ENCODE assay signal across 15 cellular contexts in genomic region chr13:72648513-72649065, GRCh38.
DNase-seq lines count a peak whose midpoint lies in the region; FAIRE-seq and TF ChIP-seq lines count a peak whose summit lies in the region.
"Had no signal": no experiment of that assay in that cellular context is flagged by ENCODE, and none has a peak within 500 bp of the region (broad histone marks: within the 10 kb centered on the region; RNA-seq: fewer than 3 reads in every experiment).

No MANE protein-coding gene starts in this region.

- H4K5ac ChIP-seq in H1 (ENCODE audit: insufficient read length, low read depth, low read length) = no peak overlapping the region

- no peak for TF ChIP-seq EP300 in H1 (IDR thresholded peaks at IDR 0.05; ENCODE audit: borderline replicate concordance in 1 of 2, low read depth in 2 of 2, low read length in 2 of 2)
- no peak for TF ChIP-seq EP300 in transverse colon (IDR thresholded peaks at IDR 0.05; ENCODE audit: low read depth)

- H3K36me3 Mint-ChIP-seq in MCF 10A (ENCODE audit: insufficient read depth, unreplicated experiment) = no peaks in the 10 kb centered on the region
- H3K36me3 Mint-ChIP-seq: activated naive CD8-positive, alpha-beta T cell had no signal

- 56% methylated on average over 8 of the region's 8 CpGs; no CpG with 5 or more reads in 1 of the 2 experiments for WGBS in H1 (ENCODE audit: extremely low coverage in 1 of 2, insufficient coverage in 1 of 2, insufficient read length in 1 of 2, insufficient replicate concordance in 2 of 2, low coverage in 1 of 2, low lambda C conversion rate in 2 of 2, missing lambda C conversion rate in 1 of 2), 2 experiments
- WGBS in smooth muscle cell (ENCODE audit: low lambda C conversion rate) = 43% methylated on average over 8 of the region's 8 CpGs
- WGBS in transverse colon (ENCODE audit: low coverage in 1 of 2), 2 donors = 59 to 66% methylated on average over 8 of the region's 8 CpGs

- H2BK12ac ChIP-seq in H1 (ENCODE audit: low read depth, low read length) = no peak overlapping the region

- H2AK5ac ChIP-seq in H1 (ENCODE audit: low read depth, low read length) = no peak overlapping the region

- no peaks in the 10 kb centered on the region for H3K23me2 ChIP-seq in H1 (ENCODE audit: low read depth, low read length)

- POLR2A ChIA-PET in MCF 10A (lab: Yijun Ruan, JAX) = no interaction called here
- POLR2A ChIA-PET in H1 (lab: Charles Lee; ENCODE audit: partially characterized antibody) = no interaction called here

- intact Hi-C loops in MCF 10A (cut with micrococcal nuclease) (loop anchor here (10.0 kb wide), 1 partner anchor 1056 kb away; no protein-coding TSS in a partner anchor), breast epithelium (cut with DNase I; ENCODE audit: low total_unique reads) (loop anchor here (5.0 kb wide), 1 partner anchor 1751 kb away; no protein-coding TSS in a partner anchor), transverse colon (cut with DNase I; ENCODE audit: low total_unique reads) (no loop called here), left ventricle myocardium inferior (cut with micrococcal nuclease) (no loop called here)

- H3K4me2 ChIP-seq in H1 (ENCODE audit: insufficient read depth in 1 of 2, low read depth in 2 of 2, low read length in 2 of 2) = no peak overlapping the region
- H3K4me2 ChIP-seq in smooth muscle cell = peak overlapping the region; percentile 16

- H4K8ac ChIP-seq in H1 (ENCODE audit: extremely low read depth, insufficient read depth, low read length) = no peak overlapping the region

- H3K56ac ChIP-seq in H1 (replicated peaks; ENCODE audit: insufficient read length, low read depth, low read length) = no peak overlapping the region

- H4K91ac ChIP-seq in H1 (replicated peaks; ENCODE audit: insufficient read length, low read length) = no peak overlapping the region

- no peaks in the 10 kb centered on the region for H3K9me3 Mint-ChIP-seq in MCF 10A (ENCODE audit: unreplicated experiment)

- no peaks in the 10 kb centered on the region for H3K79me1 ChIP-seq in H1 (ENCODE audit: low read depth, low read length)

- H3K27me3 Mint-ChIP-seq in MCF 10A (ENCODE audit: insufficient read depth, unreplicated experiment) = peaks cover 93% of the 10 kb centered on the region

- H3K23ac ChIP-seq in H1 (ENCODE audit: insufficient read length) = no peak overlapping the region

- H2BK5ac ChIP-seq in H1 (ENCODE audit: low read depth, low read length) = no peak overlapping the region

- peak; percentile 79 for FAIRE-seq in H1 (lab: Jason Lieb, UNC)
- FAIRE-seq: urothelium cell line had no signal

- no peak overlapping the region for H2BK120ac ChIP-seq in H1 (replicated peaks; ENCODE audit: low read depth, low read length)

- no peaks in the 10 kb centered on the region for H3K9me3 ChIP-seq in breast epithelium
- no peaks in the 10 kb centered on the region for H3K9me3 ChIP-seq in H1 (ENCODE audit: insufficient read depth in 2 of 2, low read depth in 1 of 2, low read length in 1 of 2)
- no peaks in the 10 kb centered on the region for H3K9me3 ChIP-seq in smooth muscle cell (replicated peaks; ENCODE audit: low read depth)
- no peaks in the 10 kb centered on the region for H3K9me3 ChIP-seq in transverse colon
- no peaks in the 10 kb centered on the region for H3K9me3 ChIP-seq in left ventricle myocardium inferior (replicated peaks)
- H3K9me3 ChIP-seq: neutrophil had no signal

- DNase-seq in MCF 10A (ENCODE audit: unreplicated experiment) (no peak), breast epithelium (ENCODE audit: low spot score in 2 of 2) (no peak), OCI-M1 (lab: John Stamatoyannopoulos, UW) (peak; percentile 27), H1 (ENCODE audit: low read depth in 1 of 2, low spot score in 2 of 2) (no peak), smooth muscle cell (lab: John Stamatoyannopoulos, UW; ENCODE audit: unreplicated experiment) (no peak), transverse colon (no peak), caudate nucleus (lab: John Stamatoyannopoulos, UW) (no peak), left ventricle myocardium inferior (no peak)
- DNase-seq: ACHN, DMS53, KBM-7, Right ventricle myocardium superior had no signal

- no peak overlapping the region for H2BK20ac ChIP-seq in H1 (ENCODE audit: low read length)

- no peak overlapping the region for H3K18ac ChIP-seq in H1 (ENCODE audit: extremely low read depth, low read length)

- in situ Hi-C loops in transverse colon (cut with MboI; ENCODE audit: low pct_ligation_motif_present in 1 of 4, low pct_unique_long_range_greater_than_20kb in 1 of 4, low sequenced_read_pairs in 3 of 4) = no loop called here

- H3K4me3 ChIP-seq in breast epithelium (no peak overlapping the region), H1 (ENCODE audit: extremely low read depth in 1 of 4, insufficient read depth in 2 of 4, low read depth in 3 of 4, low read length in 4 of 4) (no peak overlapping the region), smooth muscle cell (no peak overlapping the region), transverse colon (no peak overlapping the region), left ventricle myocardium inferior (no peak overlapping the region)

- no peak overlapping the region for H2BK15ac ChIP-seq in H1 (ENCODE audit: low read length)

- H3K27ac Mint-ChIP-seq in MCF 10A (ENCODE audit: low read depth, unreplicated experiment) = no peak overlapping the region
- H3K27ac Mint-ChIP-seq: activated naive CD8-positive, alpha-beta T cell had no signal

- no peaks in the 10 kb centered on the region for H3K4me1 Mint-ChIP-seq in MCF 10A (ENCODE audit: insufficient read depth, unreplicated experiment)

- H3K9ac ChIP-seq in H1 (replicated peaks in 1 of 4; ENCODE audit: extremely low read depth in 1 of 4, low read depth in 3 of 4, low read length in 3 of 4) = no peak overlapping the region
- no peak overlapping the region for H3K9ac ChIP-seq in smooth muscle cell (ENCODE audit: low read depth)

- no peak overlapping the region for H3K14ac ChIP-seq in H1 (ENCODE audit: insufficient read length)

- H3K27me3 ChIP-seq in breast epithelium = no peaks in the 10 kb centered on the region
- no peaks in the 10 kb centered on the region for H3K27me3 ChIP-seq in H1 (replicated peaks in 1 of 4; ENCODE audit: control insufficient read depth in 3 of 4, extremely low read depth in 1 of 4, insufficient read depth in 3 of 4, low read length in 3 of 4)
- H3K27me3 ChIP-seq in smooth muscle cell (ENCODE audit: low read depth) = no peaks in the 10 kb centered on the region
- H3K27me3 ChIP-seq in transverse colon = no peaks in the 10 kb centered on the region
- no peaks in the 10 kb centered on the region for H3K27me3 ChIP-seq in left ventricle myocardium inferior (ENCODE audit: low read depth)
- H3K27me3 ChIP-seq: neutrophil had no signal

- peak; percentile 62 to 70 for TF ChIP-seq RAD21 in H1 (IDR thresholded peaks at IDR 0.05 in 1 of 2, conservative IDR thresholded peaks at IDR 0.05 in 1 of 2; ENCODE audit: low read depth in 2 of 2, low read length in 2 of 2)

- H3K4me1 ChIP-seq in breast epithelium (no peaks in the 10 kb centered on the region), H1 (replicated peaks in 1 of 4; ENCODE audit: control insufficient read depth in 3 of 4, insufficient read depth in 4 of 4, low read length in 3 of 4) (no peaks in the 10 kb centered on the region), smooth muscle cell (ENCODE audit: low read depth) (peaks cover 4% of the 10 kb centered on the region), transverse colon (no peaks in the 10 kb centered on the region), left ventricle myocardium inferior (no peaks in the 10 kb centered on the region)

- TF ChIP-seq POLR2A in breast epithelium (IDR thresholded peaks at IDR 0.05) = no peak
- TF ChIP-seq POLR2A in H1 (IDR thresholded peaks at IDR 0.05; ENCODE audit: control extremely low read depth in 1 of 2, low read depth in 2 of 2, low read length in 2 of 2) = no peak
- TF ChIP-seq POLR2A in transverse colon (IDR thresholded peaks at IDR 0.05) = no peak

- no peaks in the 10 kb centered on the region for H4K20me1 ChIP-seq in H1 (replicated peaks in 1 of 2; ENCODE audit: control insufficient read depth in 1 of 2, insufficient read depth in 2 of 2, low read length in 2 of 2)
- H4K20me1 ChIP-seq in smooth muscle cell (ENCODE audit: low read depth) = no peaks in the 10 kb centered on the region

- no peak overlapping the region for H3K4ac ChIP-seq in H1 (replicated peaks; ENCODE audit: insufficient read length, low read depth, low read length)

- BruUV-seq in MCF 10A (replicated peaks; lab: Mats Ljungman, UMichigan) = no TSS peak

- H3K79me2 ChIP-seq in H1 (ENCODE audit: control insufficient read depth in 1 of 2, insufficient read depth in 2 of 2, low read length in 2 of 2) (no peaks in the 10 kb centered on the region), smooth muscle cell (ENCODE audit: low read depth) (no peaks in the 10 kb centered on the region)

- no peak overlapping the region for H3K4me3 Mint-ChIP-seq in MCF 10A (ENCODE audit: unreplicated experiment)
- H3K4me3 Mint-ChIP-seq: activated naive CD8-positive, alpha-beta T cell had no signal

- no peaks in the 10 kb centered on the region for H3F3A ChIP-seq in smooth muscle cell (ENCODE audit: low read depth)

- CTCF ChIA-PET in MCF 10A (lab: Yijun Ruan, JAX) = interaction anchor here (0.6 to 0.7 kb wide), 3 partner anchors 124 to 875 kb away, joined by 3 read pairs; no protein-coding TSS in a partner anchor
- CTCF ChIA-PET in H1 (lab: Charles Lee; ENCODE audit: partially characterized antibody) = interaction anchor here (0.6 to 1.5 kb wide), 24 partner anchors 8 to 1436 kb away, joined by 3 to 10 read pairs (median 3); no protein-coding TSS in a partner anchor

- H3K36me3 ChIP-seq in breast epithelium (no peaks in the 10 kb centered on the region), H1 (ENCODE audit: control insufficient read depth in 2 of 4, insufficient read depth in 4 of 4, low read length in 3 of 4) (no peaks in the 10 kb centered on the region), smooth muscle cell (ENCODE audit: low read depth) (no peaks in the 10 kb centered on the region), transverse colon (no peaks in the 10 kb centered on the region), left ventricle myocardium inferior (no peaks in the 10 kb centered on the region)
- H3K36me3 ChIP-seq: neutrophil had no signal

- TF ChIP-seq CTCF in MCF 10A (IDR thresholded peaks at IDR 0.05; ENCODE audit: unreplicated experiment) (peak; percentile 22), breast epithelium (IDR thresholded peaks at IDR 0.05) (no peak), H1 (IDR thresholded peaks at IDR 0.05; ENCODE audit: control extremely low read depth in 1 of 3, insufficient read depth in 1 of 3, low read depth in 1 of 3, low read length in 3 of 3) (peak in 2 of 3 experiments; percentile 44 to 61; a peak in 2 of 4 replicates), smooth muscle cell (IDR thresholded peaks at IDR 0.05; ENCODE audit: borderline replicate concordance, insufficient read depth, poor library complexity, severe bottlenecking) (no peak), transverse colon (IDR thresholded peaks at IDR 0.05) (no peak), left ventricle myocardium inferior (IDR thresholded peaks at IDR 0.05; ENCODE audit: borderline replicate concordance) (no peak)

- H3K27ac ChIP-seq in breast epithelium = no peak overlapping the region
- H3K27ac ChIP-seq in H1 (ENCODE audit: low read depth, low read length) = no peak overlapping the region
- H3K27ac ChIP-seq in smooth muscle cell (ENCODE audit: low read depth) = no peak overlapping the region
- H3K27ac ChIP-seq in transverse colon = no peak overlapping the region
- no peak overlapping the region for H3K27ac ChIP-seq in caudate nucleus (ENCODE audit: low read depth, low read length)
- no peak overlapping the region for H3K27ac ChIP-seq in left ventricle myocardium inferior (replicated peaks)
- H3K27ac ChIP-seq: neutrophil had no signal

- H2AFZ ChIP-seq in H1 (ENCODE audit: low read length) = peak overlapping the region; percentile 48; the same call in 1 of the 2 replicates
- peak overlapping the region; percentile 61 for H2AFZ ChIP-seq in smooth muscle cell (ENCODE audit: low read depth)

Comparison
In these comparisons a context has a peak if more than half of its experiments do, and no peak if none do; other contexts are left out.
1. CTCF ChIP-seq: peak in MCF 10A (single experiment) and H1 (2 of 3); none in breast epithelium (0 of 3), smooth muscle cell (single experiment), transverse colon (0 of 5) and left ventricle myocardium inferior (single experiment).
2. intact Hi-C loops: an anchor here in MCF 10A (10.0 kb wide) and breast epithelium (5.0 kb wide); none called in transverse colon and left ventricle myocardium inferior.